ENCODE assay signal across 8 cellular contexts in genomic region chr3:170909129-170909903, GRCh38. TPM values are rescaled to one million over a fixed set of nuclear protein-coding genes. Genes with fewer than 3 reads are reported as not detected.
DNase-seq lines count a peak whose midpoint lies in the region; ATAC-seq and TF ChIP-seq lines count a peak whose summit lies in the region.

No MANE protein-coding gene starts in this region.

- H3K4me1 Mint-ChIP-seq in brain, result peaks cover 24% of the 10 kb centered on the region

- peaks cover 4% of the 10 kb centered on the region for H3K36me3 Mint-ChIP-seq in brain

- no peak overlapping the region for H2BK120ac ChIP-seq in mesenchymal stem cell (ENCODE audit: low read depth, low read length)

- TF ChIP-seq CTCF in brain (conservative IDR thresholded peaks at IDR 0.05), result no peak

- no peak overlapping the region for H4K8ac ChIP-seq in mesenchymal stem cell (ENCODE audit: low read length)

- H3K27ac ChIP-seq in ACC112 (ENCODE audit: low read depth, low read length) (peak overlapping the region; percentile 88), mesenchymal stem cell (ENCODE audit: low read length, poor library complexity, severe bottlenecking) (no peak overlapping the region)

- no peaks in the 10 kb centered on the region for H3K27me3 Mint-ChIP-seq in brain

- peak; percentile 81 for DNase-seq in HPDE6-E6E7 (ENCODE audit: extremely low spot score)
- peak; percentile 79 for DNase-seq in mesenchymal stem cell
- DNase-seq in NCI-H2081 treated with DMSO at 0.1 percent for 48 hours (lab: John Stamatoyannopoulos, UW), result no peak
- DNase-seq in hippocampal formation (lab: John Stamatoyannopoulos, UW), result no peak

- peaks cover 9% of the 10 kb centered on the region for H3K79me1 ChIP-seq in mesenchymal stem cell (replicated peaks; ENCODE audit: low read length, poor library complexity, severe bottlenecking)

- H4K91ac ChIP-seq in mesenchymal stem cell (ENCODE audit: low read length), result no peak overlapping the region

- no peak overlapping the region for H3K4ac ChIP-seq in mesenchymal stem cell (ENCODE audit: low read depth in 1 of 2, low read length in 2 of 2)

- H3K27me3 ChIP-seq in ACC112 (ENCODE audit: insufficient read depth, low read length), result no peaks in the 10 kb centered on the region
- H3K27me3 ChIP-seq in mesenchymal stem cell (ENCODE audit: control insufficient read depth in 1 of 2, insufficient read depth in 1 of 2, low read length in 2 of 2), result no peaks in the 10 kb centered on the region

- no peak overlapping the region for H3K14ac ChIP-seq in mesenchymal stem cell (ENCODE audit: low read length in 2 of 2)

- peak overlapping the region in 1 of 5 experiments; percentile 38 for H3K27ac Mint-ChIP-seq in brain

- no peak for ATAC-seq in GM18861 (IDR thresholded peaks at IDR 0.05; ENCODE audit: unreplicated experiment)
- no peak for ATAC-seq in HG03139 (IDR thresholded peaks at IDR 0.05; ENCODE audit: unreplicated experiment)

- H3K18ac ChIP-seq in mesenchymal stem cell (ENCODE audit: low read depth in 1 of 2, low read length in 2 of 2), result no peak overlapping the region

- H2AFZ ChIP-seq in ACC112 (ENCODE audit: low read length, unreplicated experiment) (peak overlapping the region; percentile 37), mesenchymal stem cell (ENCODE audit: low read depth, low read length) (peak overlapping the region; percentile 39)

- no peak overlapping the region for H2BK12ac ChIP-seq in mesenchymal stem cell (ENCODE audit: low read length in 2 of 2)

- H3K9me3 Mint-ChIP-seq in brain, result peaks cover 12 to 19% (median 18%) of the 10 kb centered on the region in 5 experiments

- H3K4me2 ChIP-seq in mesenchymal stem cell (ENCODE audit: low read length, poor library complexity, severe bottlenecking), result no peak overlapping the region

- H3K4me3 ChIP-seq in ACC112 (ENCODE audit: low read depth, low read length) (peak overlapping the region; percentile 91), mesenchymal stem cell (ENCODE audit: insufficient read depth in 1 of 2, low read depth in 1 of 2, low read length in 2 of 2) (peak overlapping the region in 1 of 2 experiments; percentile 96)

- H3K79me2 ChIP-seq in ACC112 (ENCODE audit: control insufficient read depth, insufficient read depth, low read length, unreplicated experiment), result peaks cover 30% of the 10 kb centered on the region

- H3K4me3 Mint-ChIP-seq in brain, result peak overlapping the region; percentile 95 to 98 (median 96)

- WGBS in mesenchymal stem cell, result 89% methylated on average over 16 of the region's 17 CpGs

- H3K9me3 ChIP-seq in mesenchymal stem cell (ENCODE audit: control insufficient read depth, low read length), result peaks cover 17% of the 10 kb centered on the region

- H3K36me3 ChIP-seq in ACC112 (ENCODE audit: insufficient read depth, low read length) (peaks cover 6% of the 10 kb centered on the region), mesenchymal stem cell (ENCODE audit: control insufficient read depth in 1 of 2, insufficient read depth in 2 of 2, low read depth in 1 of 2, low read length in 2 of 2) (no peaks in the 10 kb centered on the region)

- H2BK15ac ChIP-seq in mesenchymal stem cell (ENCODE audit: low read depth, poor library complexity, severe bottlenecking), result no peak overlapping the region

- no peak overlapping the region for H3K23ac ChIP-seq in mesenchymal stem cell (ENCODE audit: low read length in 2 of 2)

- H2AK5ac ChIP-seq in mesenchymal stem cell (ENCODE audit: low read length, severe bottlenecking), result no peak overlapping the region

- H3K9ac ChIP-seq in mesenchymal stem cell (ENCODE audit: low read length), result peak overlapping the region; percentile 37

- no peak overlapping the region for H2BK5ac ChIP-seq in mesenchymal stem cell (ENCODE audit: low read depth, low read length, poor library complexity, severe bottlenecking)

- H3K4me1 ChIP-seq in ACC112 (ENCODE audit: control insufficient read depth, insufficient read depth, low read length, unreplicated experiment) (peaks cover 33% of the 10 kb centered on the region), mesenchymal stem cell (ENCODE audit: control insufficient read depth, insufficient read depth, low read depth, low read length) (peaks cover 7% of the 10 kb centered on the region)

RNA-seq across cellular contexts. Expression of gene EIF5A2, which starts 0.9 kb away (rescaled TPM):
- polyA plus RNA-seq in brain (ENCODE audit: insufficient read depth, low read depth, low replicate concordance), result 2.4 TPM
- polyA plus RNA-seq in mesenchymal stem cell (2013, experiment 1 of 2), result 7.9 TPM
- 10.5 TPM for polyA plus RNA-seq in mesenchymal stem cell (2013, experiment 2 of 2)

RNA-seq across cellular contexts. Expression of gene RPL22L1, which starts 39.3 kb away (rescaled TPM):
- polyA plus RNA-seq in brain (ENCODE audit: insufficient read depth, low read depth, low replicate concordance), result 14.1 TPM
- 380 TPM for polyA plus RNA-seq in mesenchymal stem cell (2013, experiment 1 of 2)
- 394 TPM for polyA plus RNA-seq in mesenchymal stem cell (2013, experiment 2 of 2)

Comparison
In these comparisons a context has a peak if more than half of its experiments do, and no peak if none do; other contexts are left out.
1. DNase-seq: peak in HPDE6-E6E7 (single experiment) and mesenchymal stem cell (single experiment); none in NCI-H2081 treated with DMSO at 0.1 percent for 48 hours (single experiment) and hippocampal formation (0 of 2).